In the genomic region with DNA sequence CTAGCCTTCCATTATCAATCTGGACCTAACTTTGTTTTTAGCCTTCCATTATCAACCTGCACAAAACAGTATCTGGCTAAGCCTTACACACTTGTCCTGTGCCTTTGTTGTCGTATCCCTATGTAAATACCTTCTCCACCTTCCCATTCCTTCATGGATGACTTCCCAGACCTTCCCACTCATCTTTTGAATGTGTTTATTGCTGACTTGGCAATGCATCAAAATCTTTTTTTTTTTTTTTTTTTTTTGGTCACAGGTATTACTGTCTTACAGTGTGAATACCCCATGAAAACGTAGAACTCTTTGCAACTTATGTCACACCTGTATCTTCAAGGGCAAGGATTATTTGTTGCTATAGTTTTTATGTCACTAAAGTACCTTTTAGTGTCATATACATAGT, we compare ENCODE assay signal across 15 cellular contexts.
"Had no signal": no experiment of that assay in that cellular context is flagged by ENCODE, and none has a peak within 500 bp of the region (broad histone marks: within the 10 kb centered on the region; RNA-seq: fewer than 3 reads in every experiment).

No MANE protein-coding gene starts in this region.

- DNase-seq: activated CD4-positive, alpha-beta T cell treated with anti-CD3 and anti-CD28 coated beads for 48 hours; activated CD8-positive, alpha-beta memory T cell treated with anti-CD3 and anti-CD28 coated beads for 24 hours; activated effector memory CD4-positive, alpha-beta T cell treated with anti-CD3 and anti-CD28 coated beads, Interleukin-2, amount 50 U/mL, for 16 hours; amniotic stem cell; body of pancreas; central memory CD4-positive, alpha-beta T cell; effector CD4-positive, alpha-beta T cell; foreskin keratinocyte; left ventricle myocardium inferior; mesenchymal stem cell; ovary; stimulated activated CD4-positive, alpha-beta T cell treated with anti-CD3 and anti-CD28 coated beads, Interleukin-4, amount 100 ng/mL, for 4 hours; stimulated activated naive CD8-positive, alpha-beta T cell treated with anti-CD3 and anti-CD28 coated beads, Interleukin-15, amount 100 ng/mL, for 72 hours; testis; upper lobe of right lung had no signal
